ENCODE assay signal across 17 cellular contexts in genomic region chr9:134540441-134541372, GRCh38.
"Had no signal": no experiment of that assay in that cellular context is flagged by ENCODE, and none has a peak within 500 bp of the region (broad histone marks: within the 10 kb centered on the region; RNA-seq: fewer than 3 reads in every experiment).

No MANE protein-coding gene starts in this region.

- DNase-seq: dorsolateral prefrontal cortex; effector CD8-positive, alpha-beta T cell; foreskin melanocyte; head of caudate nucleus; hippocampal formation; mammary epithelial cell; small intestine; stimulated activated CD4-positive, alpha-beta T cell treated with anti-CD3 and anti-CD28 coated beads, Interleukin-12 subunit alpha, Interleukin-12 subunit beta, amount 100 ng/mL, for 4 hours; stimulated activated naive CD4-positive, alpha-beta T cell; stomach; substantia nigra; upper lobe of left lung had no signal

- H3K27ac ChIP-seq: coronary artery, dorsolateral prefrontal cortex, left lung, thoracic aorta, upper lobe of left lung had no signal

- H3K27me3 ChIP-seq: upper lobe of left lung had no signal

- H3K9me3 ChIP-seq: left lung, stomach, thoracic aorta, upper lobe of left lung had no signal

- H3K4me1 ChIP-seq: left lung, upper lobe of left lung had no signal

- H3K36me3 ChIP-seq: left lung, stomach, thoracic aorta, upper lobe of left lung had no signal

- H3K4me3 Mint-ChIP-seq: nephron had no signal

- H3K4me3 ChIP-seq: coronary artery, dorsolateral prefrontal cortex, left lung, stomach, thoracic aorta, upper lobe of left lung had no signal

- ATAC-seq: left lung, right cardiac atrium had no signal
